16 cellular contexts compared by ENCODE assay signal in genomic region chr15:50046159-50046558, GRCh38.
A peak's percentile ranks its signal among the peaks of the same experiment; 100 is the strongest.
DNase-seq lines count a peak whose midpoint lies in the region; ATAC-seq lines count a peak whose summit lies in the region.
"Had no signal": no experiment of that assay in that cellular context is flagged by ENCODE, and none has a peak within 500 bp of the region (broad histone marks: within the 10 kb centered on the region; RNA-seq: fewer than 3 reads in every experiment).

No MANE protein-coding gene starts in this region.

- H3K36me3 Mint-ChIP-seq in immature natural killer cell: peaks cover 32 to 40% (median 32%) of the 10 kb centered on the region in 3 donors

- H3K4me1 Mint-ChIP-seq in immature natural killer cell: peaks cover 27 to 62% of the 10 kb centered on the region in 2 donors

- H3K4me3 Mint-ChIP-seq in immature natural killer cell: peak overlapping the region; percentile 13 to 60 (median 57)

- H3K27ac Mint-ChIP-seq in immature natural killer cell: peak overlapping the region; percentile 87 to 98 (median 94)

- H3K9me3 Mint-ChIP-seq in immature natural killer cell: peaks cover 2 to 13% (median 12%) of the 10 kb centered on the region in 6 donors

- ATAC-seq in GM18867 (IDR thresholded peaks at IDR 0.05; ENCODE audit: unreplicated experiment): peak; percentile 92
- ATAC-seq in GM21360 (IDR thresholded peaks at IDR 0.05; ENCODE audit: unreplicated experiment): peak; percentile 49
- ATAC-seq in HG03280 (IDR thresholded peaks at IDR 0.05; ENCODE audit: unreplicated experiment): peak; percentile 89
- ATAC-seq: mucosa of descending colon had no signal

- peaks cover 4 to 8% (median 5%) of the 10 kb centered on the region in 3 donors for H3K27me3 Mint-ChIP-seq in immature natural killer cell (ENCODE audit: low read depth in 3 of 3)

- DNase-seq in immature natural killer cell (peak; percentile 35 to 57 (median 42)), NCI-H2029 (lab: John Stamatoyannopoulos, UW) (no peak), NCI-H2107 (lab: John Stamatoyannopoulos, UW) (no peak)
- DNase-seq in activated effector memory CD4-positive, alpha-beta T cell treated with anti-CD3 and anti-CD28 coated beads, Interleukin-2, amount 50 U/mL, for 16 hours: no peak
- DNase-seq: activated naive CD4-positive, alpha-beta T cell treated with anti-CD3 and anti-CD28 coated beads, Interleukin-2, amount 50 U/mL, for 16 hours; DMS 273 treated with DMSO at 0.1 percent for 48 hours; kidney; mucosa of descending colon; NCI-H2029 treated with DMSO at 0.1 percent for 48 hours; NCI-H748 treated with DMSO at 0.1 percent for 48 hours; ovary; stimulated activated CD4-positive, alpha-beta T cell treated with anti-CD3 and anti-CD28 coated beads, Interleukin-4, amount 100 ng/mL, for 1 hour; thyroid gland had no signal

Comparison
In these comparisons a context has a peak if more than half of its experiments do, and no peak if none do; other contexts are left out.
1. DNase-seq: peak in immature natural killer cell (3 of 3); none in NCI-H2029 (single experiment), NCI-H2107 (single experiment) and activated effector memory CD4-positive, alpha-beta T cell treated with anti-CD3 and anti-CD28 coated beads, Interleukin-2, amount 50 U/mL, for 16 hours (single experiment).
2. Peak in every context shown above with its lines, with median percentiles within 50 percentile points of each other: ATAC-seq.